ENCODE assay signal across 8 cellular contexts in the genomic region with DNA sequence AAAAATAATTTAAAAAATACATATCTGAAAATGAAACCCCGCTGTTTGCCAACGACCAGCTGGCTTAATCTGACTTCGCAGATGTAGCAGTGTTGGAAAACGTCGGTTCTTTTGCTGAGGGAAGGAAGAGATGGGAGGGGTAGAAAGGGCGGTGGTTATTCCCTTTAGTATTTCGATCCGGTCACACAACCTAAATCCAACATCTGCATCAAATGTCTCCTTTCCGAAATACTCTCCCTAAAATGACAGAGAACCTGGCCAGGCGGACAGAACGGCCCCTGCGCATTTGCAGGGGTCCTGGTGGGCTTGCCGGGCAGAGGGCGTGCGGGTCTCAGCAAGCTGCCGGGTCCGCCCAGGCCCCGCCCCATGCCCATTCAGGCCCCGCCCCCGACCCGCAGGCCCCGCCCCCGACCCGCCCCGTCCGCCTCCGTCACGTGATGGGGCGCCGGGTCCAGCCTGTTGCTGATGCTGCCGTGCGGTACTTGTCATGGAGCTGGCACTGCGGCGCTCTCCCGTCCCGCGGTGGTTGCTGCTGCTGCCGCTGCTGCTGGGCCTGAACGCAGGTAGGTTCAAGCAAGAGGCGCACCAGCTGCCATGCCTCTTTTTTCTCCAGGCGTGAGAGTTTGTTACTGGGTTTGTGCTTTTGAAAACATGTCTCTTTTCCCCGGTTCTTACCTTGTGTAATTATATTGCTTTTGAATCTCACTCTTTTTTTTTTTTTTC. TPM values are rescaled to one million over a fixed set of nuclear protein-coding genes. Genes with fewer than 3 reads are reported as not detected.
DNase-seq lines count a peak whose midpoint lies in the region; ATAC-seq and TF ChIP-seq lines count a peak whose summit lies in the region.

Gene SCPEP1, plus strand, starts transcription at position 459 of the 723 bp plus-strand sequence. Its CDS starts 29 bp downstream, at position 488.

- H3K27ac Mint-ChIP-seq in activated B cell treated with CpG ODN at 0.5 μM for 24 hours, result peak within 1 kb of the TSS; percentile 89

- H3K4me1 Mint-ChIP-seq in activated B cell treated with CpG ODN at 0.5 μM for 24 hours, result peaks cover 26% of the 10 kb centered on the region

- POLR2A ChIA-PET in activated B cell treated with CpG ODN at 0.5 μM for 24 hours (lab: Charles Lee), result interaction anchor here (0.6 to 2.1 kb wide), 18 partner anchors 10 to 1510 kb away, joined by 3 to 14 read pairs (median 4); partner anchors contain the start of genes AKAP1, C17orf67, COIL and DGKE

- H3K4me3 Mint-ChIP-seq in activated B cell treated with CpG ODN at 0.5 μM for 24 hours, result peak within 1 kb of the TSS; percentile 91

- H3K27me3 Mint-ChIP-seq in activated B cell treated with CpG ODN at 0.5 μM for 24 hours, result no peaks in the 10 kb centered on the region

- H3K9me3 Mint-ChIP-seq in activated B cell treated with CpG ODN at 0.5 μM for 24 hours, result no peaks in the 10 kb centered on the region

- H3K27ac ChIP-seq in caudate nucleus (ENCODE audit: low read depth, low read length), result peak within 1 kb of the TSS; percentile 29

- no peak for TF ChIP-seq CTCF in activated B cell treated with CpG ODN at 0.5 μM for 24 hours (IDR thresholded peaks at IDR 0.05)

- intact Hi-C loops in activated B cell treated with CpG ODN at 0.5 μM for 24 hours (cut with micrococcal nuclease), result loop anchor here (1.0 to 10.0 kb wide), 4 partner anchors 17 to 1027 kb away; partner anchors contain the start of genes AKAP1, COIL, DGKE and SRSF1

- peak; percentile 86 for DNase-seq in SIG-M5 treated with dmso at 0.1 percent for 504 hours (lab: John Stamatoyannopoulos, UW; ENCODE audit: unreplicated experiment)
- DNase-seq in SIG-M5 (lab: John Stamatoyannopoulos, UW), result no peak
- peak; percentile 68 for DNase-seq in NCI-H2196 (lab: John Stamatoyannopoulos, UW; ENCODE audit: unreplicated experiment)
- DNase-seq in activated B cell treated with CpG ODN at 0.5 μM for 24 hours, result peak; percentile 67
- peak; percentile 36 to 93 (median 82) for DNase-seq in caudate nucleus (lab: John Stamatoyannopoulos, UW)
- DNase-seq in islet precursor cell, result peak; percentile 98
- DNase-seq in stimulated activated CD4-positive, alpha-beta T cell treated with anti-CD3 and anti-CD28 coated beads, Interleukin-12 subunit alpha, Interleukin-12 subunit beta, amount 100 ng/mL, for 4 hours, result peak; percentile 73

- peaks cover 22% of the 10 kb centered on the region for H3K36me3 Mint-ChIP-seq in activated B cell treated with CpG ODN at 0.5 μM for 24 hours (ENCODE audit: low read depth)

- ATAC-seq in HG03066 (IDR thresholded peaks at IDR 0.05; ENCODE audit: low read depth, unreplicated experiment) (peak; percentile 71), activated B cell treated with CpG ODN at 0.5 μM for 24 hours (ENCODE audit: low read depth) (peak; percentile 97)

- CTCF ChIA-PET in activated B cell treated with CpG ODN at 0.5 μM for 24 hours (lab: Charles Lee), result interaction anchor here (0.7 to 1.6 kb wide), 5 partner anchors 17 to 135 kb away, joined by 3 to 6 read pairs (median 4); partner anchors contain the start of gene COIL

RNA-seq across cellular contexts. Expression of gene SCPEP1, which starts in this region (rescaled TPM):
- 32.0 and 35.2 TPM in 2 replicates for total RNA-seq in activated B cell treated with CpG ODN at 0.5 μM for 24 hours
